10 cellular contexts compared by ENCODE assay signal in genomic region chr10:84193846-84194423, GRCh38. TPM values are rescaled to one million over a fixed set of nuclear protein-coding genes. Genes with fewer than 3 reads are reported as not detected.
DNase-seq lines count a peak whose midpoint lies in the region; ATAC-seq and TF ChIP-seq lines count a peak whose summit lies in the region.
"Had no signal": no experiment of that assay in that cellular context is flagged by ENCODE, and none has a peak within 500 bp of the region (broad histone marks: within the 10 kb centered on the region; RNA-seq: fewer than 3 reads in every experiment).

No MANE protein-coding gene starts in this region.

- H3K36me3 ChIP-seq in thoracic aorta: no peaks in the 10 kb centered on the region
- no peaks in the 10 kb centered on the region for H3K36me3 ChIP-seq in mucosa of descending colon (ENCODE audit: low read depth)

- peaks cover 7% of the 10 kb centered on the region for H3K4me1 Mint-ChIP-seq in activated CD4-positive, alpha-beta T cell treated with anti-CD3 and anti-CD28 coated beads, Interleukin-2, amount 10 ng/mL, durations not matched to agents 24 days and 14 days
- peaks cover 14% of the 10 kb centered on the region for H3K4me1 Mint-ChIP-seq in activated CD4-positive, alpha-beta T cell treated with anti-CD3 and anti-CD28 coated beads, Interleukin-2, amount 10 ng/mL, durations not matched to agents 7 days and 5 days
- H3K4me1 Mint-ChIP-seq in T-cell: peaks cover 16 to 25% (median 24%) of the 10 kb centered on the region in 3 donors

- ATAC-seq in T-cell (replicated peaks in 1 of 4) (no peak), thoracic aorta (ENCODE audit: insufficient number of reproducible peaks, low FRiP score, low read depth) (no peak), mucosa of descending colon (no peak)
- ATAC-seq: HCT116 had no signal

- H3K4me3 ChIP-seq in iPS-18c (ENCODE audit: insufficient read depth, low read depth, low read length): peak overlapping the region; percentile 63
- H3K4me3 ChIP-seq in thoracic aorta: peak overlapping the region; percentile 68
- H3K4me3 ChIP-seq in mucosa of descending colon: no peak overlapping the region

- intact Hi-C loops in activated CD4-positive, alpha-beta T cell treated with anti-CD3 and anti-CD28 coated beads, Interleukin-2, amount 10 ng/mL, durations not matched to agents 24 days and 14 days (cut with micrococcal nuclease): no loop called here
- intact Hi-C loops in mucosa of descending colon (cut with DNase I, micrococcal nuclease): no loop called here

- POLR2A ChIA-PET in activated CD4-positive, alpha-beta T cell treated with anti-CD3 and anti-CD28 coated beads, Interleukin-2, amount 10 ng/mL, durations not matched to agents 7 days and 5 days (lab: Charles Lee): no interaction called here
- POLR2A ChIA-PET in T-cell (lab: Charles Lee): interaction anchor here in 1 of 2 donors (0.7 kb wide), 1 partner anchor 54 kb away, joined by 4 read pairs; no protein-coding TSS in a partner anchor

- no peaks in the 10 kb centered on the region for H3K36me3 Mint-ChIP-seq in activated CD4-positive, alpha-beta T cell treated with anti-CD3 and anti-CD28 coated beads, Interleukin-2, amount 10 ng/mL, durations not matched to agents 24 days and 14 days (ENCODE audit: low read depth)
- H3K36me3 Mint-ChIP-seq in activated CD4-positive, alpha-beta T cell treated with anti-CD3 and anti-CD28 coated beads, Interleukin-2, amount 10 ng/mL, durations not matched to agents 7 days and 5 days (ENCODE audit: low read depth): no peaks in the 10 kb centered on the region
- H3K36me3 Mint-ChIP-seq in T-cell: no peaks in the 10 kb centered on the region

- H3K27me3 ChIP-seq in thoracic aorta (replicated peaks; ENCODE audit: insufficient read depth): no peaks in the 10 kb centered on the region

- peaks cover 52% of the 10 kb centered on the region for H3K27me3 Mint-ChIP-seq in activated CD4-positive, alpha-beta T cell treated with anti-CD3 and anti-CD28 coated beads, Interleukin-2, amount 10 ng/mL, durations not matched to agents 24 days and 14 days
- peaks cover 44% of the 10 kb centered on the region for H3K27me3 Mint-ChIP-seq in activated CD4-positive, alpha-beta T cell treated with anti-CD3 and anti-CD28 coated beads, Interleukin-2, amount 10 ng/mL, durations not matched to agents 7 days and 5 days
- peaks cover 22 to 40% of the 10 kb centered on the region in 2 donors for H3K27me3 Mint-ChIP-seq in T-cell

- CTCF ChIA-PET in activated CD4-positive, alpha-beta T cell treated with anti-CD3 and anti-CD28 coated beads, Interleukin-2, amount 10 ng/mL, durations not matched to agents 7 days and 5 days (lab: Charles Lee): interaction anchor here (1.2 to 1.4 kb wide), 2 partner anchors 11 to 24 kb away, joined by 3 to 6 read pairs; no protein-coding TSS in a partner anchor
- CTCF ChIA-PET in T-cell (lab: Charles Lee): interaction anchor here in 1 of 2 donors (1.9 kb wide), 1 partner anchor 46 kb away, joined by 5 read pairs; no protein-coding TSS in a partner anchor

- H3K27ac Mint-ChIP-seq in activated CD4-positive, alpha-beta T cell treated with anti-CD3 and anti-CD28 coated beads, Interleukin-2, amount 10 ng/mL, durations not matched to agents 24 days and 14 days: no peak overlapping the region
- H3K27ac Mint-ChIP-seq in activated CD4-positive, alpha-beta T cell treated with anti-CD3 and anti-CD28 coated beads, Interleukin-2, amount 10 ng/mL, durations not matched to agents 7 days and 5 days: no peak overlapping the region
- no peak overlapping the region for H3K27ac Mint-ChIP-seq in T-cell

- H3K9me3 Mint-ChIP-seq in activated CD4-positive, alpha-beta T cell treated with anti-CD3 and anti-CD28 coated beads, Interleukin-2, amount 10 ng/mL, durations not matched to agents 24 days and 14 days: no peaks in the 10 kb centered on the region
- no peaks in the 10 kb centered on the region for H3K9me3 Mint-ChIP-seq in activated CD4-positive, alpha-beta T cell treated with anti-CD3 and anti-CD28 coated beads, Interleukin-2, amount 10 ng/mL, durations not matched to agents 7 days and 5 days
- no peaks in the 10 kb centered on the region for H3K9me3 Mint-ChIP-seq in T-cell

- peak overlapping the region; percentile 20 for H3K4me3 Mint-ChIP-seq in activated CD4-positive, alpha-beta T cell treated with anti-CD3 and anti-CD28 coated beads, Interleukin-2, amount 10 ng/mL, durations not matched to agents 24 days and 14 days
- H3K4me3 Mint-ChIP-seq in activated CD4-positive, alpha-beta T cell treated with anti-CD3 and anti-CD28 coated beads, Interleukin-2, amount 10 ng/mL, durations not matched to agents 7 days and 5 days: no peak overlapping the region
- peak overlapping the region; percentile 50 to 62 (median 58) for H3K4me3 Mint-ChIP-seq in T-cell

- no peak for DNase-seq in activated CD4-positive, alpha-beta T cell treated with anti-CD3 and anti-CD28 coated beads, Interleukin-2, amount 10 ng/mL, durations not matched to agents 24 days and 14 days
- DNase-seq in activated CD4-positive, alpha-beta T cell treated with anti-CD3 and anti-CD28 coated beads, Interleukin-2, amount 10 ng/mL, durations not matched to agents 7 days and 5 days: no peak
- DNase-seq in T-cell (no peak), thoracic aorta (ENCODE audit: low spot score) (no peak), ureter (ENCODE audit: low spot score) (no peak), mucosa of descending colon (no peak), NCI-H748 (lab: John Stamatoyannopoulos, UW; ENCODE audit: unreplicated experiment) (no peak)

- no peak for TF ChIP-seq CTCF in thoracic aorta (IDR thresholded peaks at IDR 0.05)
- no peak for TF ChIP-seq CTCF in mucosa of descending colon (IDR thresholded peaks at IDR 0.05)

- H3K9me3 ChIP-seq in iPS-18c (ENCODE audit: control insufficient read depth, insufficient read depth, low read length): peaks cover 4% of the 10 kb centered on the region
- H3K9me3 ChIP-seq in thoracic aorta: no peaks in the 10 kb centered on the region
- no peaks in the 10 kb centered on the region for H3K9me3 ChIP-seq in mucosa of descending colon

- H3K27ac ChIP-seq in thoracic aorta: no peak overlapping the region

- peaks cover 6 to 14% of the 10 kb centered on the region in 2 donors for H3K4me1 ChIP-seq in thoracic aorta (ENCODE audit: control insufficient read depth in 1 of 2, low read depth in 2 of 2)
- H3K4me1 ChIP-seq in mucosa of descending colon (ENCODE audit: low read depth): peaks cover 35% of the 10 kb centered on the region

RNA-seq across cellular contexts. Expression of gene CDHR1, which starts 0.4 kb away (rescaled TPM):
- total RNA-seq in activated CD4-positive, alpha-beta T cell treated with anti-CD3 and anti-CD28 coated beads, Interleukin-2, amount 10 ng/mL, durations not matched to agents 24 days and 14 days: 0.26 and 0.33 TPM in 2 replicates
- under 1 TPM in 1 of 2 experiments, not detected in 1; 0.07 TPM for total RNA-seq in activated CD4-positive, alpha-beta T cell treated with anti-CD3 and anti-CD28 coated beads, Interleukin-2, amount 10 ng/mL, durations not matched to agents 7 days and 5 days
- 1 to 10 TPM in 3 of 5 donors, under 1 TPM in 2; 0.41 to 2.1 (median 1.1) TPM for total RNA-seq in T-cell
- total RNA-seq in thoracic aorta: under 1 TPM in 1 of 2 donors, not detected in 1; 0.14 TPM
- total RNA-seq in ureter: 1.5 TPM
- 100 to 1,000 TPM in 2 of 3 donors, 10 to 100 TPM in 1; 39.6 to 169 (median 114) TPM for total RNA-seq in mucosa of descending colon

RNA-seq across cellular contexts. Expression of gene GPR15LG, which starts 20.3 kb away (rescaled TPM):
- total RNA-seq in activated CD4-positive, alpha-beta T cell treated with anti-CD3 and anti-CD28 coated beads, Interleukin-2, amount 10 ng/mL, durations not matched to agents 24 days and 14 days: not detected in 2 replicates
- total RNA-seq in activated CD4-positive, alpha-beta T cell treated with anti-CD3 and anti-CD28 coated beads, Interleukin-2, amount 10 ng/mL, durations not matched to agents 7 days and 5 days: not detected
- total RNA-seq in T-cell (not detected), thoracic aorta (not detected), ureter (29.2 TPM), mucosa of descending colon (100 to 1,000 TPM; 231 to 725 (median 467) TPM)
- total RNA-seq: mesenteric fat pad had no signal

RNA-seq across cellular contexts. Expression of gene LRIT2, which starts 31.4 kb away (rescaled TPM):
- total RNA-seq in activated CD4-positive, alpha-beta T cell treated with anti-CD3 and anti-CD28 coated beads, Interleukin-2, amount 10 ng/mL, durations not matched to agents 24 days and 14 days: not detected in 2 replicates
- total RNA-seq in activated CD4-positive, alpha-beta T cell treated with anti-CD3 and anti-CD28 coated beads, Interleukin-2, amount 10 ng/mL, durations not matched to agents 7 days and 5 days: not detected
- total RNA-seq in T-cell: not detected
- total RNA-seq in thoracic aorta: not detected
- not detected for total RNA-seq in ureter
- total RNA-seq in mucosa of descending colon: not detected
- total RNA-seq: mesenteric fat pad had no signal

RNA-seq across cellular contexts. Expression of gene LRIT1, which starts 47.4 kb away (rescaled TPM):
- not detected in 2 replicates for total RNA-seq in activated CD4-positive, alpha-beta T cell treated with anti-CD3 and anti-CD28 coated beads, Interleukin-2, amount 10 ng/mL, durations not matched to agents 24 days and 14 days
- total RNA-seq in activated CD4-positive, alpha-beta T cell treated with anti-CD3 and anti-CD28 coated beads, Interleukin-2, amount 10 ng/mL, durations not matched to agents 7 days and 5 days: not detected
- total RNA-seq in T-cell (not detected), thoracic aorta (not detected), ureter (not detected), mucosa of descending colon (not detected)
- total RNA-seq: mesenteric fat pad had no signal

RNA-seq across cellular contexts. Expression of gene RGR, which starts 50.9 kb away (rescaled TPM):
- not detected in 2 replicates for total RNA-seq in activated CD4-positive, alpha-beta T cell treated with anti-CD3 and anti-CD28 coated beads, Interleukin-2, amount 10 ng/mL, durations not matched to agents 24 days and 14 days
- not detected for total RNA-seq in activated CD4-positive, alpha-beta T cell treated with anti-CD3 and anti-CD28 coated beads, Interleukin-2, amount 10 ng/mL, durations not matched to agents 7 days and 5 days
- total RNA-seq in T-cell (not detected), thoracic aorta (not detected), ureter (not detected), mucosa of descending colon (not detected)
- total RNA-seq: mesenteric fat pad had no signal

Comparison
In these comparisons a context has a peak if more than half of its experiments do, and no peak if none do; other contexts are left out.
1. RNA of gene CDHR1, which starts 0.4 kb away (total RNA-seq): 39.6 to 169 TPM in mucosa of descending colon; 1.5 TPM in ureter (single experiment), 0.41 to 2.1 TPM in T-cell, 0.26 to 0.33 TPM in activated CD4-positive, alpha-beta T cell treated with anti-CD3 and anti-CD28 coated beads, Interleukin-2, amount 10 ng/mL, durations not matched to agents 24 days and 14 days, 0.14 TPM in thoracic aorta and 0.07 TPM in activated CD4-positive, alpha-beta T cell treated with anti-CD3 and anti-CD28 coated beads, Interleukin-2, amount 10 ng/mL, durations not matched to agents 7 days and 5 days; every median in the first group is over 10 times any median in the second.
2. RNA of gene GPR15LG, which starts 20.3 kb away (total RNA-seq): 231 to 725 TPM in mucosa of descending colon and 29.2 TPM in ureter (single experiment); not detected in activated CD4-positive, alpha-beta T cell treated with anti-CD3 and anti-CD28 coated beads, Interleukin-2, amount 10 ng/mL, durations not matched to agents 24 days and 14 days, not detected in activated CD4-positive, alpha-beta T cell treated with anti-CD3 and anti-CD28 coated beads, Interleukin-2, amount 10 ng/mL, durations not matched to agents 7 days and 5 days, not detected in T-cell and not detected in thoracic aorta; every median in the first group is over 10 times any median in the second.